Comparison of ENCODE assay signal across 1 cellular context in genomic region chr7:131011437-131011752, GRCh38.
TF ChIP-seq lines count a peak whose summit lies in the region.

No MANE protein-coding gene starts in this region.

TF ChIP-seq in HEK293, 187 proteins besides CTCF, POLR2A, EP300 and RAD21 (continued from another document):
- TF ChIP-seq ZNF639 (tag by site-specific recombination; IDR thresholded peaks at IDR 0.05) (no peak), ZNF776 (tag by site-specific recombination; IDR thresholded peaks at IDR 0.05; ENCODE audit: borderline replicate concordance) (no peak), ZNF707 (tag by site-specific recombination; IDR thresholded peaks at IDR 0.05) (no peak)
